In genomic region chr3:65600888-65601287, GRCh38 we compare ENCODE assay signal across 38 cellular contexts.
"Had no signal": no experiment of that assay in that cellular context is flagged by ENCODE, and none has a peak within 500 bp of the region (broad histone marks: within the 10 kb centered on the region; RNA-seq: fewer than 3 reads in every experiment).

No MANE protein-coding gene starts in this region.

- H3K36me3 ChIP-seq: ascending aorta, cardiac muscle cell had no signal

- DNase-seq: activated B cell treated with CpG ODN at 0.5 μM for 24 hours; activated CD4-positive, alpha-beta memory T cell treated with anti-CD3 and anti-CD28 coated beads, Interleukin-2, amount 10 ng/mL, durations not matched to agents 7 days and 5 days; activated CD4-positive, alpha-beta T cell treated with anti-CD3 and anti-CD28 coated beads for 48 hours; activated CD4-positive, alpha-beta T cell treated with anti-CD3 and anti-CD28 coated beads, Interleukin-2, amount 10 ng/mL, durations not matched to agents 7 days and 5 days; activated CD4-positive, alpha-beta T cell treated with anti-CD3 and anti-CD28 coated beads, Interleukin-2, amount 50 U/mL, for 48 hours; activated CD4-positive, CD25-positive, alpha-beta regulatory T cell treated with anti-CD3 and anti-CD28 coated beads, Interleukin-2, amount 50 U/mL, for 72 hours; activated CD8-positive, alpha-beta memory T cell treated with anti-CD3 and anti-CD28 coated beads for 24 hours; activated CD8-positive, alpha-beta memory T cell treated with anti-CD3 and anti-CD28 coated beads, Interleukin-2, amount 10 ng/mL, durations not matched to agents 7 days and 5 days; activated CD8-positive, alpha-beta memory T cell treated with anti-CD3 and anti-CD28 coated beads, Interleukin-2, amount 50 U/mL, for 48 hours; activated CD8-positive, alpha-beta T cell treated with anti-CD3 and anti-CD28 coated beads, Interleukin-2, amount 10 ng/mL, durations not matched to agents 7 days and 5 days; activated effector memory CD4-positive, alpha-beta T cell treated with Interleukin-2 at 50 U/mL for 16 hours; activated gamma-delta T cell; activated naive CD4-positive, alpha-beta T cell treated with anti-CD3 and anti-CD28 coated beads, Interleukin-2, amount 10 ng/mL, durations not matched to agents 7 days and 5 days; activated naive CD4-positive, alpha-beta T cell treated with Interleukin-2 at 50 U/mL for 16 hours; activated naive CD8-positive, alpha-beta T cell treated with anti-CD3 and anti-CD28 coated beads, Interleukin-2, amount 10 ng/mL, durations not matched to agents 7 days and 5 days; activated naive CD8-positive, alpha-beta T cell treated with anti-CD3 and anti-CD28 coated beads, Interleukin-2, amount 50 U/mL, for 24 hours; activated T-cell treated with anti-CD3 and anti-CD28 coated beads, Interleukin-2, amount 50 U/mL, for 24 hours; activated T-cell treated with anti-CD3 and anti-CD28 coated beads, Interleukin-2, amount 50 U/mL, for 72 hours; amygdala; anterior cingulate cortex; caudate nucleus; cerebellar nuclear complex; T-helper 1 cell; T-helper 2 cell; T-helper 9 cell had no signal

- H3K27ac ChIP-seq: ascending aorta, cardiac muscle cell, VCaP had no signal

- H3K4me3 Mint-ChIP-seq: activated B cell treated with CpG ODN at 0.5 μM for 24 hours; activated CD4-positive, alpha-beta memory T cell treated with anti-CD3 and anti-CD28 coated beads, Interleukin-2, amount 10 ng/mL, durations not matched to agents 7 days and 5 days; activated CD4-positive, alpha-beta T cell treated with anti-CD3 and anti-CD28 coated beads, Interleukin-2, amount 10 ng/mL, durations not matched to agents 7 days and 5 days; activated CD8-positive, alpha-beta memory T cell treated with anti-CD3 and anti-CD28 coated beads, Interleukin-2, amount 10 ng/mL, durations not matched to agents 7 days and 5 days; activated CD8-positive, alpha-beta T cell treated with anti-CD3 and anti-CD28 coated beads, Interleukin-2, amount 10 ng/mL, durations not matched to agents 7 days and 5 days; activated naive CD4-positive, alpha-beta T cell treated with anti-CD3 and anti-CD28 coated beads, Interleukin-2, amount 10 ng/mL, durations not matched to agents 7 days and 5 days; activated naive CD4-positive, alpha-beta T cell treated with anti-CD3 and anti-CD28 coated beads, Interleukin-2, amount 50 U/mL, for 24 hours; activated naive CD8-positive, alpha-beta T cell; activated naive CD8-positive, alpha-beta T cell treated with anti-CD3 and anti-CD28 coated beads, Interleukin-2, amount 10 ng/mL, durations not matched to agents 7 days and 5 days; activated naive CD8-positive, alpha-beta T cell treated with anti-CD3 and anti-CD28 coated beads, Interleukin-2, amount 50 U/mL, for 24 hours; activated T-cell treated with anti-CD3 and anti-CD28 coated beads, Interleukin-2, amount 50 U/mL, for 24 hours; activated T-cell treated with anti-CD3 and anti-CD28 coated beads, Interleukin-2, amount 50 U/mL, for 72 hours; activated T-helper 1 cell treated with anti-CD3 and anti-CD28 coated beads, Interleukin-12 subunit alpha, Interleukin-12 subunit beta, Interleukin-2, Interleukin-4 antibody, amounts not matched to agents 30 ng/mL and 10 ng/mL and 1 ng/mL, durations not matched to agents 14 hours and 24 hours and 36 hours; brain; central memory CD8-positive, alpha-beta T cell; T-helper 1 cell treated with Interleukin-12 subunit alpha and Interleukin-12 subunit beta and Interleukin-4 antibody, amounts not matched to agents 30 μg/mL and 1 μg/mL, for 36 hours; T-helper 2 cell treated with Interferon-gamma antibody and Interleukin-4, amounts not matched to agents 5 μg/mL and 100 μg/mL, for 36 hours had no signal

- H3K27me3 ChIP-seq: ascending aorta had no signal

- H3K36me3 Mint-ChIP-seq: activated CD8-positive, alpha-beta memory T cell treated with anti-CD3 and anti-CD28 coated beads, Interleukin-2, amount 10 ng/mL, durations not matched to agents 7 days and 5 days; activated naive CD4-positive, alpha-beta T cell treated with anti-CD3 and anti-CD28 coated beads, Interleukin-2, amount 10 ng/mL, durations not matched to agents 7 days and 5 days; activated naive CD4-positive, alpha-beta T cell treated with anti-CD3 and anti-CD28 coated beads, Interleukin-2, amount 50 U/mL, for 24 hours; activated naive CD8-positive, alpha-beta T cell; activated naive CD8-positive, alpha-beta T cell treated with anti-CD3 and anti-CD28 coated beads, Interleukin-2, amount 10 ng/mL, durations not matched to agents 7 days and 5 days; brain had no signal

- H3K9me3 ChIP-seq: ascending aorta had no signal

- H3K4me1 Mint-ChIP-seq: activated B cell treated with CpG ODN at 0.5 μM for 24 hours; activated CD4-positive, alpha-beta memory T cell treated with anti-CD3 and anti-CD28 coated beads, Interleukin-2, amount 10 ng/mL, durations not matched to agents 7 days and 5 days; activated CD4-positive, alpha-beta T cell treated with anti-CD3 and anti-CD28 coated beads, Interleukin-2, amount 10 ng/mL, durations not matched to agents 7 days and 5 days; activated CD8-positive, alpha-beta memory T cell treated with anti-CD3 and anti-CD28 coated beads, Interleukin-2, amount 10 ng/mL, durations not matched to agents 7 days and 5 days; activated naive CD4-positive, alpha-beta T cell treated with anti-CD3 and anti-CD28 coated beads, Interleukin-2, amount 10 ng/mL, durations not matched to agents 7 days and 5 days; activated naive CD4-positive, alpha-beta T cell treated with anti-CD3 and anti-CD28 coated beads, Interleukin-2, amount 50 U/mL, for 24 hours; activated naive CD8-positive, alpha-beta T cell treated with anti-CD3 and anti-CD28 coated beads, Interleukin-2, amount 10 ng/mL, durations not matched to agents 7 days and 5 days; activated naive CD8-positive, alpha-beta T cell treated with anti-CD3 and anti-CD28 coated beads, Interleukin-2, amount 50 U/mL, for 24 hours; central memory CD8-positive, alpha-beta T cell had no signal

- FAIRE-seq: bronchial epithelial cell, TTC549 had no signal

- H3K27me3 Mint-ChIP-seq: activated CD4-positive, alpha-beta memory T cell treated with anti-CD3 and anti-CD28 coated beads, Interleukin-2, amount 10 ng/mL, durations not matched to agents 7 days and 5 days had no signal

- H3K9me3 Mint-ChIP-seq: activated B cell treated with CpG ODN at 0.5 μM for 24 hours; activated CD4-positive, alpha-beta memory T cell treated with anti-CD3 and anti-CD28 coated beads, Interleukin-2, amount 10 ng/mL, durations not matched to agents 7 days and 5 days; activated CD4-positive, alpha-beta T cell treated with anti-CD3 and anti-CD28 coated beads, Interleukin-2, amount 10 ng/mL, durations not matched to agents 7 days and 5 days; activated naive CD4-positive, alpha-beta T cell treated with anti-CD3 and anti-CD28 coated beads, Interleukin-2, amount 10 ng/mL, durations not matched to agents 7 days and 5 days; activated naive CD4-positive, alpha-beta T cell treated with anti-CD3 and anti-CD28 coated beads, Interleukin-2, amount 50 U/mL, for 24 hours; activated naive CD8-positive, alpha-beta T cell treated with anti-CD3 and anti-CD28 coated beads, Interleukin-2, amount 10 ng/mL, durations not matched to agents 7 days and 5 days; activated naive CD8-positive, alpha-beta T cell treated with anti-CD3 and anti-CD28 coated beads, Interleukin-2, amount 50 U/mL, for 24 hours; activated T-cell treated with anti-CD3 and anti-CD28 coated beads, Interleukin-2, amount 50 U/mL, for 24 hours; activated T-helper 1 cell treated with anti-CD3 and anti-CD28 coated beads, Interleukin-12 subunit alpha, Interleukin-12 subunit beta, Interleukin-2, Interleukin-4 antibody, amounts not matched to agents 30 ng/mL and 10 ng/mL and 1 ng/mL, durations not matched to agents 14 hours and 24 hours and 36 hours; activated T-helper 2 cell treated with anti-CD3 and anti-CD28 coated beads, Interferon-gamma antibody, Interleukin-2, Interleukin-4, amounts not matched to agents 10 μg/mL and 5 μg/mL and 100 μg/mL, durations not matched to agents 14 hours and 24 hours and 36 hours; brain; T-helper 1 cell treated with Interleukin-12 subunit alpha and Interleukin-12 subunit beta and Interleukin-4 antibody, amounts not matched to agents 30 μg/mL and 1 μg/mL, for 36 hours; T-helper 2 cell treated with Interferon-gamma antibody and Interleukin-4, amounts not matched to agents 5 μg/mL and 100 μg/mL, for 36 hours had no signal

- H3K4me3 ChIP-seq: ascending aorta, cardiac muscle cell had no signal

- H3K27ac Mint-ChIP-seq: activated B cell treated with CpG ODN at 0.5 μM for 24 hours; activated CD4-positive, alpha-beta memory T cell treated with anti-CD3 and anti-CD28 coated beads, Interleukin-2, amount 10 ng/mL, durations not matched to agents 7 days and 5 days; activated CD4-positive, alpha-beta T cell treated with anti-CD3 and anti-CD28 coated beads, Interleukin-2, amount 10 ng/mL, durations not matched to agents 7 days and 5 days; activated CD8-positive, alpha-beta memory T cell treated with anti-CD3 and anti-CD28 coated beads, Interleukin-2, amount 10 ng/mL, durations not matched to agents 7 days and 5 days; activated CD8-positive, alpha-beta T cell treated with anti-CD3 and anti-CD28 coated beads, Interleukin-2, amount 10 ng/mL, durations not matched to agents 7 days and 5 days; activated naive CD4-positive, alpha-beta T cell treated with anti-CD3 and anti-CD28 coated beads, Interleukin-2, amount 10 ng/mL, durations not matched to agents 7 days and 5 days; activated naive CD4-positive, alpha-beta T cell treated with anti-CD3 and anti-CD28 coated beads, Interleukin-2, amount 50 U/mL, for 24 hours; activated naive CD8-positive, alpha-beta T cell; activated naive CD8-positive, alpha-beta T cell treated with anti-CD3 and anti-CD28 coated beads, Interleukin-2, amount 10 ng/mL, durations not matched to agents 7 days and 5 days; activated naive CD8-positive, alpha-beta T cell treated with anti-CD3 and anti-CD28 coated beads, Interleukin-2, amount 50 U/mL, for 24 hours; activated T-cell treated with anti-CD3 and anti-CD28 coated beads, Interleukin-2, amount 50 U/mL, for 24 hours; activated T-cell treated with anti-CD3 and anti-CD28 coated beads, Interleukin-2, amount 50 U/mL, for 72 hours; activated T-helper 1 cell treated with anti-CD3 and anti-CD28 coated beads, Interleukin-12 subunit alpha, Interleukin-12 subunit beta, Interleukin-2, Interleukin-4 antibody, amounts not matched to agents 30 ng/mL and 10 ng/mL and 1 ng/mL, durations not matched to agents 14 hours and 24 hours and 36 hours; activated T-helper 2 cell treated with anti-CD3 and anti-CD28 coated beads, Interferon-gamma antibody, Interleukin-2, Interleukin-4, amounts not matched to agents 10 μg/mL and 5 μg/mL and 100 μg/mL, durations not matched to agents 14 hours and 24 hours and 36 hours; brain; T-helper 1 cell treated with Interleukin-12 subunit alpha and Interleukin-12 subunit beta and Interleukin-4 antibody, amounts not matched to agents 30 μg/mL and 1 μg/mL, for 36 hours; T-helper 2 cell treated with Interferon-gamma antibody and Interleukin-4, amounts not matched to agents 5 μg/mL and 100 μg/mL, for 36 hours had no signal

- ATAC-seq: activated CD8-positive, alpha-beta memory T cell treated with anti-CD3 and anti-CD28 coated beads, Interleukin-2, amount 10 ng/mL, durations not matched to agents 7 days and 5 days; activated CD8-positive, alpha-beta T cell treated with anti-CD3 and anti-CD28 coated beads, Interleukin-2, amount 10 ng/mL, durations not matched to agents 7 days and 5 days; activated naive CD8-positive, alpha-beta T cell treated with anti-CD3 and anti-CD28 coated beads, Interleukin-2, amount 50 U/mL, for 24 hours; activated T-cell treated with anti-CD3 and anti-CD28 coated beads, Interleukin-2, amount 50 U/mL, for 72 hours had no signal
